12 cellular contexts compared by ENCODE assay signal in genomic region chr5:112869948-112870347, GRCh38. TPM values are rescaled to one million over a fixed set of nuclear protein-coding genes. Genes with fewer than 3 reads are reported as not detected.
DNase-seq lines count a peak whose midpoint lies in the region; ATAC-seq lines count a peak whose summit lies in the region.
"Had no signal": no experiment of that assay in that cellular context is flagged by ENCODE, and none has a peak within 500 bp of the region (broad histone marks: within the 10 kb centered on the region; RNA-seq: fewer than 3 reads in every experiment).

No MANE protein-coding gene starts in this region.

- H3K27me3 Mint-ChIP-seq in activated naive CD8-positive, alpha-beta T cell treated with anti-CD3 and anti-CD28 coated beads for 36 hours = no peaks in the 10 kb centered on the region

- ATAC-seq in GM18867 (IDR thresholded peaks at IDR 0.05; ENCODE audit: unreplicated experiment) (peak; percentile 88), GM21447 (IDR thresholded peaks at IDR 0.05; ENCODE audit: unreplicated experiment) (peak; percentile 82), HG03108 (IDR thresholded peaks at IDR 0.05; ENCODE audit: unreplicated experiment) (peak; percentile 67), aorta (ENCODE audit: low FRiP score) (no peak)

- peaks cover 34% of the 10 kb centered on the region for H3K4me1 Mint-ChIP-seq in activated naive CD8-positive, alpha-beta T cell treated with anti-CD3 and anti-CD28 coated beads for 36 hours

- H3K9me3 ChIP-seq in aorta (ENCODE audit: control insufficient read depth, low read length) = no peaks in the 10 kb centered on the region

- no peak overlapping the region for H3K4me3 ChIP-seq in aorta (ENCODE audit: low read length in 2 of 2)

- no peaks in the 10 kb centered on the region for H3K27me3 ChIP-seq in aorta (ENCODE audit: control insufficient read depth in 1 of 2, insufficient read depth in 2 of 2, low read length in 1 of 2)
- H3K27me3 ChIP-seq: brain microvascular endothelial cell had no signal

- 93 to 96% methylated on average over 3 of the region's 3 CpGs for WGBS in aorta, 2 donors

- DNase-seq in activated naive CD8-positive, alpha-beta T cell treated with anti-CD3 and anti-CD28 coated beads for 36 hours = no peak
- DNase-seq in D341Med (ENCODE audit: low spot score) = no peak
- DNase-seq in aorta = no peak
- no peak for DNase-seq in SIG-M5 treated with dmso at 0.1 percent for 504 hours (lab: John Stamatoyannopoulos, UW; ENCODE audit: unreplicated experiment)
- DNase-seq: activated CD4-positive, alpha-beta T cell treated with anti-CD3 and anti-CD28 coated beads for 48 hours; brain microvascular endothelial cell; IMR-90; islet precursor cell; nucleus accumbens had no signal

- H3K36me3 Mint-ChIP-seq in activated naive CD8-positive, alpha-beta T cell treated with anti-CD3 and anti-CD28 coated beads for 36 hours = peaks cover 38% of the 10 kb centered on the region

- no peak overlapping the region for H3K4me3 Mint-ChIP-seq in activated naive CD8-positive, alpha-beta T cell treated with anti-CD3 and anti-CD28 coated beads for 36 hours

- intact Hi-C loops in aorta (cut with DNase I) = loop anchor here in 1 of 2 donors (10.0 kb wide), 1 partner anchor 95 kb away; no protein-coding TSS in a partner anchor

- no peak overlapping the region for H3K27ac ChIP-seq in aorta (ENCODE audit: low read depth in 1 of 2, low read length in 2 of 2)
- H3K27ac ChIP-seq: brain microvascular endothelial cell had no signal

- H3K4me1 ChIP-seq in aorta (ENCODE audit: control insufficient read depth in 1 of 2, insufficient read depth in 2 of 2, low read length in 2 of 2) = peaks cover 0 to 2% of the 10 kb centered on the region in 2 donors

- H3K9me3 Mint-ChIP-seq in activated naive CD8-positive, alpha-beta T cell treated with anti-CD3 and anti-CD28 coated beads for 36 hours = no peaks in the 10 kb centered on the region

- H3K36me3 ChIP-seq in aorta (ENCODE audit: control insufficient read depth in 1 of 2, insufficient read depth in 2 of 2, low read length in 1 of 2) = peaks cover 0 to 2% of the 10 kb centered on the region in 2 donors

- peak overlapping the region; percentile 88 for H3K27ac Mint-ChIP-seq in activated naive CD8-positive, alpha-beta T cell treated with anti-CD3 and anti-CD28 coated beads for 36 hours

RNA-seq across cellular contexts. Expression of gene SRP19, which starts 8.9 kb away (rescaled TPM):
- 10 to 100 TPM; 66.5 to 67.3 TPM for total RNA-seq in activated naive CD8-positive, alpha-beta T cell treated with anti-CD3 and anti-CD28 coated beads for 36 hours
- 10 to 100 TPM; 33.4 to 40.1 TPM for total RNA-seq in aorta
- polyA plus RNA-seq in aorta = 10 to 100 TPM; 69.5 to 80.5 TPM

RNA-seq across cellular contexts. Expression of gene REEP5, which starts 52.1 kb away (rescaled TPM):
- 10 to 100 TPM; 40.0 to 45.3 TPM for total RNA-seq in activated naive CD8-positive, alpha-beta T cell treated with anti-CD3 and anti-CD28 coated beads for 36 hours
- total RNA-seq in aorta = 10 to 100 TPM; 74.4 to 88.5 TPM
- polyA plus RNA-seq in aorta = 10 to 100 TPM; 78.9 to 81.1 TPM
